ENCODE assay signal across 3 cellular contexts in the genomic region with DNA sequence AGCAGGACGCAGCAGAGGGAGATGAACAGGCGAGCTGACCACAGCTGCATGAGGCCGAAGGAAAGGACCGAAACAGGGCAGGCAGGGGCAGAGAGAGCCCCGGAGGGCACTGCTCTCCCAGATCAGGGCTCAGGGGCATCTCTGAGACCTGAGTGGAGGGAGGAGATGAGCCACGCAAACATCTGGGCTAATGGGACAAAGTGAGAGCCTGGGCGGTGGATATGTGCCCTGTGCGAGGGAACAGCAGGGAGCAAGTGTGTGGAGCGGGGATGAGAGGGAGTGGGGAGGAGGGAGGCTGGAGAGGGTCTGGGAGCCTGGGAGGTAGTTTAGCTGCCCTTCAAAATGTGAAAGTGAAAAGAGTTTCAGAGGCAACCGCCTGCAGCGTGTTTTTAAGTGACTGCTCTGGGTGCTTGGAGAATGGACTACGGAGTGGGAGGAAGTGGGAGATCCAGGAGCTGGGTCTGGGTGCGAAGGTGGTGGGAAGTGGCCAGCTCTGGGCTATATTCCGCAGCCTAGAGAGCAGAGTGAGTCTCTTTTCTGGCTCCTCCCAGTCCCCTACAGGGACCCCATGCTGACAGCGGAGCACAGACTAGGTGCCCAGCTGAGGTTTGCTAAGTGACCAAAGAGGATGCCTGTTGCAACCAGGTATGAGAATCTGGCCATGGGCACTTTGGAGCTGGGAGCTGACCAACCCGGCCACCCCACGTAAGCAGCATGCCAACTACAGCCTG.
A peak's percentile ranks its signal among the peaks of the same experiment; 100 is the strongest.
TF ChIP-seq lines count a peak whose summit lies in the region.

No MANE protein-coding gene starts in this region.

TF ChIP-seq in GM12891, 5 proteins besides CTCF, POLR2A, EP300 and RAD21:
- no peak for TF ChIP-seq SPI1 (IDR thresholded peaks at IDR 0.05; ENCODE audit: low read depth, low read length)
- TF ChIP-seq POLR2AphosphoS5 (IDR thresholded peaks at IDR 0.05; ENCODE audit: low read depth, low read length), result peak; percentile 7; the same call in 1 of the 2 replicates
- no peak for TF ChIP-seq PAX5 (IDR thresholded peaks at IDR 0.05; ENCODE audit: insufficient read depth, low read length, severe bottlenecking)
- TF ChIP-seq TAF1 (IDR thresholded peaks at IDR 0.05; ENCODE audit: low read depth, low read length), result no peak

TF ChIP-seq in IMR-90, 13 proteins besides CTCF, POLR2A, EP300 and RAD21:
- TF ChIP-seq NFE2L2 (IDR thresholded peaks at IDR 0.05; ENCODE audit: low read depth, low read length) (no peak), SMC3 (IDR thresholded peaks at IDR 0.05; ENCODE audit: low read depth, low read length) (no peak), CEBPB (IDR thresholded peaks at IDR 0.05; ENCODE audit: low read depth, low read length) (no peak), MXI1 (IDR thresholded peaks at IDR 0.05; ENCODE audit: borderline replicate concordance, low read depth, low read length) (no peak), CHD1 (IDR thresholded peaks at IDR 0.05; ENCODE audit: low read depth, low read length) (no peak), RFX5 (IDR thresholded peaks at IDR 0.05; ENCODE audit: low read depth, low read length) (no peak), BHLHE40 (IDR thresholded peaks at IDR 0.05; ENCODE audit: low read depth, low read length) (no peak), FOS (IDR thresholded peaks at IDR 0.05; ENCODE audit: low read depth, low read length) (no peak)
- TF ChIP-seq, protein P1, sequence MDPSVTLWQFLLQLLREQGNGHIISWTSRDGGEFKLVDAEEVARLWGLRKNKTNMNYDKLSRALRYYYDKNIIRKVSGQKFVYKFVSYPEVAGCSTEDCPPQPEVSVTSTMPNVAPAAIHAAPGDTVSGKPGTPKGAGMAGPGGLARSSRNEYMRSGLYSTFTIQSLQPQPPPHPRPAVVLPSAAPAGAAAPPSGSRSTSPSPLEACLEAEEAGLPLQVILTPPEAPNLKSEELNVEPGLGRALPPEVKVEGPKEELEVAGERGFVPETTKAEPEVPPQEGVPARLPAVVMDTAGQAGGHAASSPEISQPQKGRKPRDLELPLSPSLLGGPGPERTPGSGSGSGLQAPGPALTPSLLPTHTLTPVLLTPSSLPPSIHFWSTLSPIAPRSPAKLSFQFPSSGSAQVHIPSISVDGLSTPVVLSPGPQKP (IDR thresholded peaks at IDR 0.05; ENCODE audit: borderline replicate concordance, low read depth, low read length), result no peak

TF ChIP-seq in GM12878, 131 proteins besides CTCF, POLR2A, EP300 and RAD21:
- TF ChIP-seq POLR2AphosphoS5 (IDR thresholded peaks at IDR 0.05; ENCODE audit: low read length) (peak; percentile 21; the same call in 1 of the 2 replicates), STAT1 (conservative IDR thresholded peaks at IDR 0.05) (no peak), BACH1 (IDR thresholded peaks at IDR 0.05; ENCODE audit: borderline replicate concordance) (no peak), STAT3 (IDR thresholded peaks at IDR 0.05; ENCODE audit: low read depth, low read length) (no peak)
